In the genomic region with DNA sequence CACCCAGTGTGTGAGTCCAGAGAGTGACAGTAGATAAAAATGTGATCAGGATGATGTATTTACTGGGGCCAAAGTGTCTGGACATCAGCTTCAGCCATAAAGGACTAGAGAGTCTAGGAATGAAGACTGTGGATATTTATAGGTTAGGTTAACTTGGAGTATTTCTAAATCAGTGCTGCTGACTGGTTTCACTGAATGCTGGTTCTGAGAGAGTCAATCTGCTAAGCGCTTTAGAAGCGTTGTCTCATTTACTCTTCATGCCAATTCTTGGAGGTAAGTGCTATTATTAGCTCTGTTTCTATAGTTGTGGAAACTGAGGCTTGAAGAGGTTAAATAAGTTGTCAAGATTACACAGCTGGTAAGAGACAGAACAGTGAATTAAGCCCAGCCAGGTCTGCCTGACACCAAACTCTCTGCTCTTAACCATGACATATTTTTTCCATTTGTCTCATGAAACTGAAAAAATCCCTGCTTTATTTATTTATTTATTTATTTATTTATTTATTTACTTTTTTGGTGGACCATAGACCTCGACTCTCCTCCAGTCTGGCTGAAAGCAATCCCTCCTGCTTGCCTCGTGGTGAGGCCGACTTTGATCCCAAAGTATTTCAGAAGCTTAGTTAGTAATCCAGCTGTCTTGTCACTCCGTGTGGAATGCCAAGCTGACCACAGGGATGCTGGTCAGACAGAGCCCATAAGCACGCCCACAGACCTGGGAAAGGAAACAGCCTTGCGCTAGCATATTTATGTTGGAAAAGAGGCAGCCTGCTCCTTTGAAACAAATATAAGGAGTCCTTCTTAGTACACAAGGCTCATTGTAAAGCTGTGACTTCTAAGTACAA, we compare ENCODE assay signal across 11 cellular contexts. TPM values are rescaled to one million over a fixed set of nuclear protein-coding genes. Genes with fewer than 3 reads are reported as not detected.
DNase-seq lines count a peak whose midpoint lies in the region; TF ChIP-seq lines count a peak whose summit lies in the region.
"Had no signal": no experiment of that assay in that cellular context is flagged by ENCODE, and none has a peak within 500 bp of the region (broad histone marks: within the 10 kb centered on the region; RNA-seq: fewer than 3 reads in every experiment).

No MANE protein-coding gene starts in this region.

- DNase-seq in COLO829 (ENCODE audit: low spot score) = peak; percentile 92
- peak; percentile 76 for DNase-seq in SK-MEL-5 (ENCODE audit: low read depth, low spot score)
- DNase-seq in fibroblast of the aortic adventitia (ENCODE audit: low read depth) = peak; percentile 93
- DNase-seq in non-pigmented ciliary epithelial cell (ENCODE audit: low read depth) = peak; percentile 83
- DNase-seq in NOMO-1 treated with dmso at 0.1 percent for 144 hours (lab: John Stamatoyannopoulos, UW; ENCODE audit: unreplicated experiment) = no peak
- DNase-seq in Ammon's horn (ENCODE audit: low spot score) = no peak
- no peak for DNase-seq in SHP77 (lab: John Stamatoyannopoulos, UW)
- no peak for DNase-seq in NCI-H146 (lab: John Stamatoyannopoulos, UW)
- DNase-seq: activated CD8-positive, alpha-beta memory T cell treated with anti-CD3 and anti-CD28 coated beads, Interleukin-2, amount 10 ng/mL, durations not matched to agents 7 days and 5 days; naive B cell had no signal

- in situ Hi-C loops in SK-MEL-5 (cut with HindIII; ENCODE audit: low pct_unique_long_range_greater_than_20kb, low sequenced_read_pairs) = no loop called here

- TF ChIP-seq CTCF in fibroblast of the aortic adventitia (IDR thresholded peaks at IDR 0.05; ENCODE audit: insufficient read depth, low read length) = no peak

- H3K4me3 ChIP-seq in fibroblast of the aortic adventitia (ENCODE audit: low read depth, low read length) = no peak overlapping the region

RNA-seq across cellular contexts. Expression of a gene that starts 16.8 kb away (rescaled TPM):
- not detected in 2 replicates for total RNA-seq in SK-MEL-5 (2014; rRNA removed; shearing (Covaris generic))
- not detected in 2 replicates for polyA plus RNA-seq in SK-MEL-5 (2015; cell fraction: cytosol; rRNA removed)
- polyA plus RNA-seq in SK-MEL-5 (2015; cell fraction: nucleus; rRNA removed) = not detected in 2 replicates
- total RNA-seq in fibroblast of the aortic adventitia (ENCODE audit: low replicate concordance) = not detected in 2 replicates
- total RNA-seq: activated CD8-positive, alpha-beta memory T cell treated with anti-CD3 and anti-CD28 coated beads, Interleukin-2, amount 10 ng/mL, durations not matched to agents 7 days and 5 days; OCI-LY7 had no signal

Comparison
In these comparisons a context has a peak if more than half of its experiments do, and no peak if none do; other contexts are left out.
1. DNase-seq: peak in COLO829 (single experiment), SK-MEL-5 (single experiment), fibroblast of the aortic adventitia (single experiment) and non-pigmented ciliary epithelial cell (single experiment); none in NOMO-1 treated with dmso at 0.1 percent for 144 hours (single experiment), Ammon's horn (single experiment), SHP77 (0 of 2) and NCI-H146 (single experiment).